In genomic region chr12:88493651-88494050, GRCh38 we compare ENCODE assay signal across 15 cellular contexts.
DNase-seq lines count a peak whose midpoint lies in the region; ATAC-seq and TF ChIP-seq lines count a peak whose summit lies in the region.
"Had no signal": no experiment of that assay in that cellular context is flagged by ENCODE, and none has a peak within 500 bp of the region (broad histone marks: within the 10 kb centered on the region; RNA-seq: fewer than 3 reads in every experiment).

No MANE protein-coding gene starts in this region.

- ATAC-seq in GM21723 (IDR thresholded peaks at IDR 0.05; ENCODE audit: unreplicated experiment) (no peak), HG02884 (IDR thresholded peaks at IDR 0.05; ENCODE audit: unreplicated experiment) (no peak)
- ATAC-seq: left colon had no signal

- no TSS peak for BruUV-seq in MCF 10A (replicated peaks; lab: Mats Ljungman, UMichigan)

- peak; percentile 66 for DNase-seq in MCF 10A (ENCODE audit: unreplicated experiment)
- no peak for DNase-seq in breast epithelium (ENCODE audit: low spot score in 2 of 2)
- DNase-seq in RWPE1 (ENCODE audit: low spot score) = peak; percentile 30
- peak; percentile 92 to 97 for DNase-seq in fibroblast of lung (ENCODE audit: low read depth in 2 of 2)
- peak; percentile 71 for DNase-seq in stromal cell of bone marrow (ENCODE audit: low read depth)
- no peak for DNase-seq in SIG-M5 (lab: John Stamatoyannopoulos, UW)
- DNase-seq: activated CD4-positive, alpha-beta T cell treated with anti-CD3 and anti-CD28 coated beads, Interleukin-2, amount 50 U/mL, for 1 hour; amygdala; head of caudate nucleus; left colon; NCI-H1048; NCI-H524 treated with DMSO at 0.1 percent for 48 hours had no signal

- TF ChIP-seq CTCF in MCF 10A (IDR thresholded peaks at IDR 0.05; ENCODE audit: unreplicated experiment) = no peak
- no peak for TF ChIP-seq CTCF in breast epithelium (IDR thresholded peaks at IDR 0.05)
- no peak for TF ChIP-seq CTCF in RWPE1 (conservative IDR thresholded peaks at IDR 0.05; ENCODE audit: low read depth)
- no peak for TF ChIP-seq CTCF in fibroblast of lung (conservative IDR thresholded peaks at IDR 0.05 in 1 of 2, IDR thresholded peaks at IDR 0.05 in 1 of 2; ENCODE audit: low read depth in 1 of 2, low read length in 2 of 2)

- H3K4me1 Mint-ChIP-seq in MCF 10A (ENCODE audit: insufficient read depth, unreplicated experiment) = no peaks in the 10 kb centered on the region

- POLR2A ChIA-PET in MCF 10A (lab: Yijun Ruan, JAX) (interaction anchor here (0.7 to 1.6 kb wide), 3 partner anchors 14 to 352 kb away, joined by 3 to 4 read pairs (median 4); partner anchors contain the start of genes CEP290 and TMTC3), RWPE1 (lab: Yijun Ruan, JAX; ENCODE audit: low non-redundant PET) (no interaction called here)

- H3K4me3 Mint-ChIP-seq in MCF 10A (ENCODE audit: unreplicated experiment) = no peak overlapping the region

- no peaks in the 10 kb centered on the region for H4K20me1 ChIP-seq in fibroblast of lung (ENCODE audit: control insufficient read depth, extremely low read depth, insufficient read depth, low read length)

- TF ChIP-seq POLR2A in breast epithelium (IDR thresholded peaks at IDR 0.05) = no peak

- CTCF ChIA-PET in MCF 10A (lab: Yijun Ruan, JAX) (no interaction called here), RWPE1 (lab: Yijun Ruan, JAX) (interaction anchor here (0.6 kb wide), 1 partner anchor 9 kb away, joined by 3 read pairs; no protein-coding TSS in a partner anchor)

- no peak overlapping the region for H2AFZ ChIP-seq in fibroblast of lung (ENCODE audit: low read length)

- H3K36me3 ChIP-seq in breast epithelium (no peaks in the 10 kb centered on the region), fibroblast of lung (ENCODE audit: control insufficient read depth, insufficient read depth, low read length) (no peaks in the 10 kb centered on the region)

- H3K27me3 Mint-ChIP-seq in MCF 10A (ENCODE audit: insufficient read depth, unreplicated experiment) = no peaks in the 10 kb centered on the region
- H3K27me3 Mint-ChIP-seq: progenitor cell of endocrine pancreas had no signal

- H3K79me2 ChIP-seq in fibroblast of lung (ENCODE audit: control insufficient read depth, insufficient read depth, low read length) = no peaks in the 10 kb centered on the region

- no peak overlapping the region for H3K27ac ChIP-seq in breast epithelium
- H3K27ac ChIP-seq in RWPE1 = no peak overlapping the region
- no peak overlapping the region for H3K27ac ChIP-seq in fibroblast of lung (ENCODE audit: insufficient read depth, low read length)

- H3K9ac ChIP-seq in fibroblast of lung (ENCODE audit: insufficient read depth, low read length) = no peak overlapping the region

- H3K4me3 ChIP-seq in breast epithelium = no peak overlapping the region
- peak overlapping the region in 1 of 4 experiments; percentile 20 for H3K4me3 ChIP-seq in fibroblast of lung (replicated peaks in 1 of 4; ENCODE audit: control extremely low read depth in 1 of 4, insufficient read depth in 1 of 4, low read depth in 3 of 4, low read length in 4 of 4)

- H3K27me3 ChIP-seq in breast epithelium (no peaks in the 10 kb centered on the region), fibroblast of lung (ENCODE audit: control insufficient read depth, insufficient read depth, low read length) (no peaks in the 10 kb centered on the region)

- peaks cover 5% of the 10 kb centered on the region for H3K36me3 Mint-ChIP-seq in MCF 10A (ENCODE audit: insufficient read depth, unreplicated experiment)

- H3K9me3 ChIP-seq in breast epithelium = no peaks in the 10 kb centered on the region
- no peaks in the 10 kb centered on the region for H3K9me3 ChIP-seq in fibroblast of lung (ENCODE audit: control insufficient read depth, insufficient read depth, low read depth, low read length)

- H3K27ac Mint-ChIP-seq in MCF 10A (ENCODE audit: low read depth, unreplicated experiment) = no peak overlapping the region
- H3K27ac Mint-ChIP-seq: progenitor cell of endocrine pancreas had no signal

- H3K4me2 ChIP-seq in fibroblast of lung (ENCODE audit: extremely low read depth, insufficient read depth, low read length) = peak overlapping the region; percentile 27

- H3K4me1 ChIP-seq in breast epithelium (no peaks in the 10 kb centered on the region), fibroblast of lung (ENCODE audit: control insufficient read depth, extremely low read depth, insufficient read depth, low read length) (peaks cover 8% of the 10 kb centered on the region)

- intact Hi-C loops in MCF 10A (cut with micrococcal nuclease) = no loop called here
- intact Hi-C loops in breast epithelium (cut with DNase I; ENCODE audit: low total_unique reads) = no loop called here

- H3K9me3 Mint-ChIP-seq in MCF 10A (ENCODE audit: unreplicated experiment) = peaks cover 7% of the 10 kb centered on the region

Comparison
In these comparisons a context has a peak if more than half of its experiments do, and no peak if none do; other contexts are left out.
1. DNase-seq: peak in MCF 10A (single experiment), RWPE1 (single experiment), fibroblast of lung (2 of 2) and stromal cell of bone marrow (single experiment); none in breast epithelium (0 of 2) and SIG-M5 (single experiment).